Comparison of ENCODE assay signal across 9 cellular contexts in the genomic region with DNA sequence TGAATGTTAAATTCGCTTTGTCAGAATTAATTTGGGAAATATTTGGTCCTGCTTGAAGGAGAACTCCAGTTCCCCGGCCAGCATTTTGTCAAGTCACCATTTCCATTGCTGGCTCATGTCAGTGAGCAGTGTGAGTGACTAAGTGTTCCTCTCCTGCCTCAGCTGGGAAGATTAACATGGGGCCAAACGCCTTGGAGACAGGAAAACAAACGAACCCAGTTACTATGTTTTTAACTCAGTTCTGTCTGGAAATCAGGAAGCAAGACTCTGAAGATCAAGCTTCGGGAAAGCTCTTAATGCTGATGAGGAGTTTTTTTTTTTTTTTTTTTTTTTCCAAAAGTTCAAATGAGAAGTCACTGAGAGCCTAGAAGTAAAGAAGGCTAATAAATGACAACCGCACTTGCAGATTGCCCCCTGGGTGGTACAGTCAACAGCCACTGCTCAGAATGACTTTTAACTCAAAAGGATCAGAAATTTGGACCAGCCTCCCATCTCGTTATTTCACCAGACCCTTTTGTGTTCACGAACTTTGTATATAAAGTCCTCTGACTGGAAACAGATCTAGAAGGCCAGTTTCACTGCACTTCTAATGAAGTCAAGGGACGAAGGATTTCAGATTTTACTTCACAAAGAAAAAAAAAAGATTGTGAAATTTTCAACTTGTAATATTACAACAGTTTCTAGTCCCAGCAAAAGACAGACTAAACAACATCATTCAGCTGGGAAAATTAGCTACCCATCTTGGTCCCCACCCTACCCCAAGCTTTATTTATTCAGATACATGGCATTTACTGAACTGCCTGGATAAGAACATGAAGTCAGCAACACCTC.
DNase-seq lines count a peak whose midpoint lies in the region; TF ChIP-seq lines count a peak whose summit lies in the region.
"Had no signal": no experiment of that assay in that cellular context is flagged by ENCODE, and none has a peak within 500 bp of the region (broad histone marks: within the 10 kb centered on the region; RNA-seq: fewer than 3 reads in every experiment).

No MANE protein-coding gene starts in this region.

- H3F3A ChIP-seq in neural progenitor cell (ENCODE audit: low read depth) = peaks cover 5% of the 10 kb centered on the region

- H3K79me2 ChIP-seq in neural progenitor cell (ENCODE audit: low read depth) = no peaks in the 10 kb centered on the region

- no peaks in the 10 kb centered on the region for H3K9me3 ChIP-seq in BLaER1 treated with 17β-estradiol and CSF1 and Interleukin-3, amounts not matched to agents 10 nM and 100 nM (replicated peaks in 1 of 11)
- H3K9me3 ChIP-seq in SK-N-MC (ENCODE audit: low read depth, low read length) (no peaks in the 10 kb centered on the region), neural progenitor cell (ENCODE audit: low read depth) (no peaks in the 10 kb centered on the region)
- no peaks in the 10 kb centered on the region for H3K9me3 ChIP-seq in effector memory CD4-positive, alpha-beta T cell (ENCODE audit: control insufficient read depth, low read length)

- H3K4me3 ChIP-seq in BLaER1 treated with 17β-estradiol and CSF1 and Interleukin-3, amounts not matched to agents 10 nM and 100 nM = no peak overlapping the region
- H3K4me3 ChIP-seq in SK-N-MC (no peak overlapping the region), neural progenitor cell (no peak overlapping the region)
- no peak overlapping the region for H3K4me3 ChIP-seq in effector memory CD4-positive, alpha-beta T cell (ENCODE audit: insufficient read depth, low read depth, low read length, poor library complexity, severe bottlenecking)

- H3K4me1 Mint-ChIP-seq in neural progenitor cell = peaks cover 20% of the 10 kb centered on the region

- peak overlapping the region; percentile 24 for H3K4me3 Mint-ChIP-seq in neural progenitor cell
- H3K4me3 Mint-ChIP-seq: IgD-negative memory B cell had no signal

- H3K36me3 ChIP-seq in BLaER1 treated with 17β-estradiol and CSF1 and Interleukin-3, amounts not matched to agents 10 nM and 100 nM = peaks cover 0 to 25% (median 0%) of the 10 kb centered on the region in 11 experiments; a peak in 4 of 22 replicates
- H3K36me3 ChIP-seq in SK-N-MC (ENCODE audit: insufficient read depth, low read length) = no peaks in the 10 kb centered on the region
- no peaks in the 10 kb centered on the region for H3K36me3 ChIP-seq in neural progenitor cell
- H3K36me3 ChIP-seq in effector memory CD4-positive, alpha-beta T cell (ENCODE audit: control insufficient read depth, insufficient read depth, low read length) = no peaks in the 10 kb centered on the region

- no peaks in the 10 kb centered on the region for H4K20me1 ChIP-seq in BLaER1 treated with 17β-estradiol and CSF1 and Interleukin-3, amounts not matched to agents 10 nM and 100 nM
- H4K20me1 ChIP-seq in neural progenitor cell (ENCODE audit: low read depth) = no peaks in the 10 kb centered on the region

- H3K27ac ChIP-seq in BLaER1 treated with 17β-estradiol and CSF1 and Interleukin-3, amounts not matched to agents 10 nM and 100 nM = peak overlapping the region in 6 of 11 experiments; percentile 73 to 97 (median 90); a peak in 11 of 22 replicates
- H3K27ac ChIP-seq in SK-N-MC = peak overlapping the region; percentile 40; the same call in 1 of the 2 replicates
- H3K27ac ChIP-seq in neural progenitor cell = no peak overlapping the region
- no peak overlapping the region for H3K27ac ChIP-seq in effector memory CD4-positive, alpha-beta T cell (ENCODE audit: insufficient read depth, low read length, poor library complexity, severe bottlenecking)

- H3K4me2 ChIP-seq in BLaER1 treated with 17β-estradiol and CSF1 and Interleukin-3, amounts not matched to agents 10 nM and 100 nM = peak overlapping the region in 5 of 11 experiments; percentile 8 to 84 (median 82); a peak in 9 of 22 replicates
- H3K4me2 ChIP-seq in neural progenitor cell = no peak overlapping the region

- H2AFZ ChIP-seq in neural progenitor cell (replicated peaks) = no peak overlapping the region

- H3K36me3 Mint-ChIP-seq in neural progenitor cell = peaks cover 2% of the 10 kb centered on the region

- H3K9ac ChIP-seq in BLaER1 treated with 17β-estradiol and CSF1 and Interleukin-3, amounts not matched to agents 10 nM and 100 nM = peak overlapping the region in 4 of 11 experiments; percentile 42 to 82 (median 79); a peak in 8 of 22 replicates
- H3K9ac ChIP-seq in SK-N-MC (ENCODE audit: insufficient read length) (no peak overlapping the region), neural progenitor cell (no peak overlapping the region)

- peaks cover 0 to 97% (median 39%) of the 10 kb centered on the region in 10 experiments; a peak in 16 of 20 replicates for H3K4me1 ChIP-seq in BLaER1 treated with 17β-estradiol and CSF1 and Interleukin-3, amounts not matched to agents 10 nM and 100 nM
- peaks cover 8% of the 10 kb centered on the region for H3K4me1 ChIP-seq in neural progenitor cell
- H3K4me1 ChIP-seq in effector memory CD4-positive, alpha-beta T cell (ENCODE audit: control insufficient read depth, insufficient read depth, low read length, poor library complexity, severe bottlenecking) = no peaks in the 10 kb centered on the region

- no peaks in the 10 kb centered on the region for H3K9me3 Mint-ChIP-seq in neural progenitor cell
- H3K9me3 Mint-ChIP-seq: IgD-negative memory B cell had no signal

- no peaks in the 10 kb centered on the region for H3K27me3 ChIP-seq in BLaER1 treated with 17β-estradiol and CSF1 and Interleukin-3, amounts not matched to agents 10 nM and 100 nM
- no peaks in the 10 kb centered on the region for H3K27me3 ChIP-seq in neural progenitor cell
- peaks cover 2% of the 10 kb centered on the region for H3K27me3 ChIP-seq in effector memory CD4-positive, alpha-beta T cell (replicated peaks; ENCODE audit: control insufficient read depth, insufficient read depth, low read length, poor library complexity, severe bottlenecking)

- DNase-seq in SK-N-MC (ENCODE audit: low read depth, low spot score) = no peak
- DNase-seq in fibroblast of the conjunctiva (ENCODE audit: low read depth) = peak; percentile 86
- DNase-seq in neural progenitor cell (ENCODE audit: low spot score) = peak; percentile 40
- DNase-seq in SKM-1 treated with dmso at 0.1 percent for 144 hours (lab: John Stamatoyannopoulos, UW; ENCODE audit: unreplicated experiment) = no peak
- no peak for DNase-seq in HuH-7 (ENCODE audit: low spot score)
- no peak for DNase-seq in effector memory CD4-positive, alpha-beta T cell
- no peak for DNase-seq in HT-29 (ENCODE audit: low spot score)

- no peaks in the 10 kb centered on the region for H3K27me3 Mint-ChIP-seq in neural progenitor cell (ENCODE audit: insufficient read depth, low read depth)
- H3K27me3 Mint-ChIP-seq: IgD-negative memory B cell had no signal

- H3K27ac Mint-ChIP-seq in neural progenitor cell = peak overlapping the region; percentile 96
- H3K27ac Mint-ChIP-seq: IgD-negative memory B cell had no signal

- no peak for TF ChIP-seq CTCF in neural progenitor cell (IDR thresholded peaks at IDR 0.05)

Comparison
In these comparisons a context has a peak if more than half of its experiments do, and no peak if none do; other contexts are left out.
1. H3K27ac ChIP-seq: peak in BLaER1 treated with 17β-estradiol and CSF1 and Interleukin-3, amounts not matched to agents 10 nM and 100 nM (6 of 11) and SK-N-MC (single experiment); none in neural progenitor cell (single experiment) and effector memory CD4-positive, alpha-beta T cell (single experiment).
2. DNase-seq: peak in fibroblast of the conjunctiva (single experiment) and neural progenitor cell (single experiment); none in SK-N-MC (single experiment), SKM-1 treated with dmso at 0.1 percent for 144 hours (single experiment), HuH-7 (single experiment), effector memory CD4-positive, alpha-beta T cell (0 of 3) and HT-29 (single experiment).